2 cellular contexts compared by ENCODE assay signal in the genomic region with DNA sequence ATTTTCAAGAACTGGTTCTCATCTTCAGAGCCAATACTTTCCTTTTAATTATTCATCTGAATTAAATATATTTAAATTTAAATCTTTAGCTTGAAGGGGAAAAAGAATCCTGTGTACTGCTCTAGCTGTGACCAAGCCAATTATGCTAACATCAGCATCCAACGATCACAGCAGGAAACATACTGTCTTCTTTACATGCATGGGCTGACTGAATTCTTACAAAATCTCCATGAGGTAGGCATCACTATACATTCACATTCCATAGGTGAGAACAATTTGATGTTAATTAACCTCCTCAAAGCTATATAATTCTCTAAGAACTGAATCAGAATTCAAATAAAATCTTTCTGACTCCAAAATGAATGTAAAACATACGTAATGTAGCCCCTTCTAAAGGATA.
TF ChIP-seq lines count a peak whose summit lies in the region.

No MANE protein-coding gene starts in this region.

TF ChIP-seq in GM23338, 12 proteins besides CTCF, POLR2A, EP300 and RAD21 (continues in another document):
- TF ChIP-seq, protein P1, sequence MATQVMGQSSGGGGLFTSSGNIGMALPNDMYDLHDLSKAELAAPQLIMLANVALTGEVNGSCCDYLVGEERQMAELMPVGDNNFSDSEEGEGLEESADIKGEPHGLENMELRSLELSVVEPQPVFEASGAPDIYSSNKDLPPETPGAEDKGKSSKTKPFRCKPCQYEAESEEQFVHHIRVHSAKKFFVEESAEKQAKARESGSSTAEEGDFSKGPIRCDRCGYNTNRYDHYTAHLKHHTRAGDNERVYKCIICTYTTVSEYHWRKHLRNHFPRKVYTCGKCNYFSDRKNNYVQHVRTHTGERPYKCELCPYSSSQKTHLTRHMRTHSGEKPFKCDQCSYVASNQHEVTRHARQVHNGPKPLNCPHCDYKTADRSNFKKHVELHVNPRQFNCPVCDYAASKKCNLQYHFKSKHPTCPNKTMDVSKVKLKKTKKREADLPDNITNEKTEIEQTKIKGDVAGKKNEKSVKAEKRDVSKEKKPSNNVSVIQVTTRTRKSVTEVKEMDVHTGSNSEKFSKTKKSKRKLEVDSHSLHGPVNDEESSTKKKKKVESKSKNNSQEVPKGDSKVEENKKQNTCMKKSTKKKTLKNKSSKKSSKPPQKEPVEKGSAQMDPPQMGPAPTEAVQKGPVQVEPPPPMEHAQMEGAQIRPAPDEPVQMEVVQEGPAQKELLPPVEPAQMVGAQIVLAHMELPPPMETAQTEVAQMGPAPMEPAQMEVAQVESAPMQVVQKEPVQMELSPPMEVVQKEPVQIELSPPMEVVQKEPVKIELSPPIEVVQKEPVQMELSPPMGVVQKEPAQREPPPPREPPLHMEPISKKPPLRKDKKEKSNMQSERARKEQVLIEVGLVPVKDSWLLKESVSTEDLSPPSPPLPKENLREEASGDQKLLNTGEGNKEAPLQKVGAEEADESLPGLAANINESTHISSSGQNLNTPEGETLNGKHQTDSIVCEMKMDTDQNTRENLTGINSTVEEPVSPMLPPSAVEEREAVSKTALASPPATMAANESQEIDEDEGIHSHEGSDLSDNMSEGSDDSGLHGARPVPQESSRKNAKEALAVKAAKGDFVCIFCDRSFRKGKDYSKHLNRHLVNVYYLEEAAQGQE (IDR thresholded peaks at IDR 0.05; ENCODE audit: unreplicated experiment), result no peak
- TF ChIP-seq NANOG (IDR thresholded peaks at IDR 0.05; ENCODE audit: borderline replicate concordance), result peak; percentile 77; the same call in 1 of the 2 replicates
- TF ChIP-seq POLR2AphosphoS5 (IDR thresholded peaks at IDR 0.05; ENCODE audit: low read depth), result peak; percentile 25; the same call in 1 of the 2 replicates
- TF ChIP-seq STAT1 (IDR thresholded peaks at IDR 0.05; ENCODE audit: unreplicated experiment), result no peak
- TF ChIP-seq, protein P2, sequence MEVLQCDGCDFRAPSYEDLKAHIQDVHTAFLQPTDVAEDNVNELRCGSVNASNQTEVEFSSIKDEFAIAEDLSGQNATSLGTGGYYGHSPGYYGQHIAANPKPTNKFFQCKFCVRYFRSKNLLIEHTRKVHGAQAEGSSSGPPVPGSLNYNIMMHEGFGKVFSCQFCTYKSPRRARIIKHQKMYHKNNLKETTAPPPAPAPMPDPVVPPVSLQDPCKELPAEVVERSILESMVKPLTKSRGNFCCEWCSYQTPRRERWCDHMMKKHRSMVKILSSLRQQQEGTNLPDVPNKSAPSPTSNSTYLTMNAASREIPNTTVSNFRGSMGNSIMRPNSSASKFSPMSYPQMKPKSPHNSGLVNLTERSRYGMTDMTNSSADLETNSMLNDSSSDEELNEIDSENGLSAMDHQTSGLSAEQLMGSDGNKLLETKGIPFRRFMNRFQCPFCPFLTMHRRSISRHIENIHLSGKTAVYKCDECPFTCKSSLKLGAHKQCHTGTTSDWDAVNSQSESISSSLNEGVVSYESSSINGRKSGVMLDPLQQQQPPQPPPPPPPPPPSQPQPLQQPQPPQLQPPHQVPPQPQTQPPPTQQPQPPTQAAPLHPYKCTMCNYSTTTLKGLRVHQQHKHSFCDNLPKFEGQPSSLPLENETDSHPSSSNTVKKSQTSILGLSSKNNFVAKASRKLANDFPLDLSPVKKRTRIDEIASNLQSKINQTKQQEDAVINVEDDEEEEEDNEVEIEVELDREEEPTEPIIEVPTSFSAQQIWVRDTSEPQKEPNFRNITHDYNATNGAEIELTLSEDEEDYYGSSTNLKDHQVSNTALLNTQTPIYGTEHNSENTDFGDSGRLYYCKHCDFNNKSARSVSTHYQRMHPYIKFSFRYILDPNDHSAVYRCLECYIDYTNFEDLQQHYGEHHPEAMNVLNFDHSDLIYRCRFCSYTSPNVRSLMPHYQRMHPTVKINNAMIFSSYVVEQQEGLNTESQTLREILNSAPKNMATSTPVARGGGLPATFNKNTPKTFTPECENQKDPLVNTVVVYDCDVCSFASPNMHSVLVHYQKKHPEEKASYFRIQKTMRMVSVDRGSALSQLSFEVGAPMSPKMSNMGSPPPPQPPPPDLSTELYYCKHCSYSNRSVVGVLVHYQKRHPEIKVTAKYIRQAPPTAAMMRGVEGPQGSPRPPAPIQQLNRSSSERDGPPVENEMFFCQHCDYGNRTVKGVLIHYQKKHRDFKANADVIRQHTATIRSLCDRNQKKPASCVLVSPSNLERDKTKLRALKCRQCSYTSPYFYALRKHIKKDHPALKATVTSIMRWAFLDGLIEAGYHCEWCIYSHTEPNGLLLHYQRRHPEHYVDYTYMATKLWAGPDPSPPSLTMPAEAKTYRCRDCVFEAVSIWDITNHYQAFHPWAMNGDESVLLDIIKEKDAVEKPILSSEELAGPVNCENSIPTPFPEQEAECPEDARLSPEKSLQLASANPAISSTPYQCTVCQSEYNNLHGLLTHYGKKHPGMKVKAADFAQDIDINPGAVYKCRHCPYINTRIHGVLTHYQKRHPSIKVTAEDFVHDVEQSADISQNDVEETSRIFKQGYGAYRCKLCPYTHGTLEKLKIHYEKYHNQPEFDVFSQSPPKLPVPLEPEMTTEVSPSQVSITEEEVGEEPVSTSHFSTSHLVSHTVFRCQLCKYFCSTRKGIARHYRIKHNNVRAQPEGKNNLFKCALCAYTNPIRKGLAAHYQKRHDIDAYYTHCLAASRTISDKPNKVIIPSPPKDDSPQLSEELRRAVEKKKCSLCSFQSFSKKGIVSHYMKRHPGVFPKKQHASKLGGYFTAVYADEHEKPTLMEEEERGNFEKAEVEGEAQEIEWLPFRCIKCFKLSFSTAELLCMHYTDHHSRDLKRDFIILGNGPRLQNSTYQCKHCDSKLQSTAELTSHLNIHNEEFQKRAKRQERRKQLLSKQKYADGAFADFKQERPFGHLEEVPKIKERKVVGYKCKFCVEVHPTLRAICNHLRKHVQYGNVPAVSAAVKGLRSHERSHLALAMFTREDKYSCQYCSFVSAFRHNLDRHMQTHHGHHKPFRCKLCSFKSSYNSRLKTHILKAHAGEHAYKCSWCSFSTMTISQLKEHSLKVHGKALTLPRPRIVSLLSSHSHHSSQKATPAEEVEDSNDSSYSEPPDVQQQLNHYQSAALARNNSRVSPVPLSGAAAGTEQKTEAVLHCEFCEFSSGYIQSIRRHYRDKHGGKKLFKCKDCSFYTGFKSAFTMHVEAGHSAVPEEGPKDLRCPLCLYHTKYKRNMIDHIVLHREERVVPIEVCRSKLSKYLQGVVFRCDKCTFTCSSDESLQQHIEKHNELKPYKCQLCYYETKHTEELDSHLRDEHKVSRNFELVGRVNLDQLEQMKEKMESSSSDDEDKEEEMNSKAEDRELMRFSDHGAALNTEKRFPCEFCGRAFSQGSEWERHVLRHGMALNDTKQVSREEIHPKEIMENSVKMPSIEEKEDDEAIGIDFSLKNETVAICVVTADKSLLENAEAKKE (CRISPR knock-in tag; IDR thresholded peaks at IDR 0.05), result no peak
- no peak for TF ChIP-seq CREB1 (CRISPR knock-in tag; IDR thresholded peaks at IDR 0.05; ENCODE audit: low read depth)
- TF ChIP-seq ZNF331 (CRISPR knock-in tag; IDR thresholded peaks at IDR 0.05; ENCODE audit: low read depth), result no peak
- TF ChIP-seq ZNF114 (CRISPR knock-in tag; IDR thresholded peaks at IDR 0.05), result no peak
- TF ChIP-seq JUNB (IDR thresholded peaks at IDR 0.05; ENCODE audit: unreplicated experiment), result no peak
- TF ChIP-seq EZH2 (IDR thresholded peaks at IDR 0.05; ENCODE audit: low read depth, unreplicated experiment), result no peak
- no peak for TF ChIP-seq EZH2phosphoT487 (IDR thresholded peaks at IDR 0.05; ENCODE audit: unreplicated experiment)

TF ChIP-seq in WTC11, 78 proteins besides CTCF, POLR2A, EP300 and RAD21 (continued from another document and continues in another):
- TF ChIP-seq, protein P3, sequence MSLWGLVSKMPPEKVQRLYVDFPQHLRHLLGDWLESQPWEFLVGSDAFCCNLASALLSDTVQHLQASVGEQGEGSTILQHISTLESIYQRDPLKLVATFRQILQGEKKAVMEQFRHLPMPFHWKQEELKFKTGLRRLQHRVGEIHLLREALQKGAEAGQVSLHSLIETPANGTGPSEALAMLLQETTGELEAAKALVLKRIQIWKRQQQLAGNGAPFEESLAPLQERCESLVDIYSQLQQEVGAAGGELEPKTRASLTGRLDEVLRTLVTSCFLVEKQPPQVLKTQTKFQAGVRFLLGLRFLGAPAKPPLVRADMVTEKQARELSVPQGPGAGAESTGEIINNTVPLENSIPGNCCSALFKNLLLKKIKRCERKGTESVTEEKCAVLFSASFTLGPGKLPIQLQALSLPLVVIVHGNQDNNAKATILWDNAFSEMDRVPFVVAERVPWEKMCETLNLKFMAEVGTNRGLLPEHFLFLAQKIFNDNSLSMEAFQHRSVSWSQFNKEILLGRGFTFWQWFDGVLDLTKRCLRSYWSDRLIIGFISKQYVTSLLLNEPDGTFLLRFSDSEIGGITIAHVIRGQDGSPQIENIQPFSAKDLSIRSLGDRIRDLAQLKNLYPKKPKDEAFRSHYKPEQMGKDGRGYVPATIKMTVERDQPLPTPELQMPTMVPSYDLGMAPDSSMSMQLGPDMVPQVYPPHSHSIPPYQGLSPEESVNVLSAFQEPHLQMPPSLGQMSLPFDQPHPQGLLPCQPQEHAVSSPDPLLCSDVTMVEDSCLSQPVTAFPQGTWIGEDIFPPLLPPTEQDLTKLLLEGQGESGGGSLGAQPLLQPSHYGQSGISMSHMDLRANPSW (CRISPR knock-in tag; conservative IDR thresholded peaks at IDR 0.05; ENCODE audit: low read depth), result no peak
- no peak for TF ChIP-seq FOXK1 (CRISPR knock-in tag; IDR thresholded peaks at IDR 0.05)
- TF ChIP-seq, protein P4, sequence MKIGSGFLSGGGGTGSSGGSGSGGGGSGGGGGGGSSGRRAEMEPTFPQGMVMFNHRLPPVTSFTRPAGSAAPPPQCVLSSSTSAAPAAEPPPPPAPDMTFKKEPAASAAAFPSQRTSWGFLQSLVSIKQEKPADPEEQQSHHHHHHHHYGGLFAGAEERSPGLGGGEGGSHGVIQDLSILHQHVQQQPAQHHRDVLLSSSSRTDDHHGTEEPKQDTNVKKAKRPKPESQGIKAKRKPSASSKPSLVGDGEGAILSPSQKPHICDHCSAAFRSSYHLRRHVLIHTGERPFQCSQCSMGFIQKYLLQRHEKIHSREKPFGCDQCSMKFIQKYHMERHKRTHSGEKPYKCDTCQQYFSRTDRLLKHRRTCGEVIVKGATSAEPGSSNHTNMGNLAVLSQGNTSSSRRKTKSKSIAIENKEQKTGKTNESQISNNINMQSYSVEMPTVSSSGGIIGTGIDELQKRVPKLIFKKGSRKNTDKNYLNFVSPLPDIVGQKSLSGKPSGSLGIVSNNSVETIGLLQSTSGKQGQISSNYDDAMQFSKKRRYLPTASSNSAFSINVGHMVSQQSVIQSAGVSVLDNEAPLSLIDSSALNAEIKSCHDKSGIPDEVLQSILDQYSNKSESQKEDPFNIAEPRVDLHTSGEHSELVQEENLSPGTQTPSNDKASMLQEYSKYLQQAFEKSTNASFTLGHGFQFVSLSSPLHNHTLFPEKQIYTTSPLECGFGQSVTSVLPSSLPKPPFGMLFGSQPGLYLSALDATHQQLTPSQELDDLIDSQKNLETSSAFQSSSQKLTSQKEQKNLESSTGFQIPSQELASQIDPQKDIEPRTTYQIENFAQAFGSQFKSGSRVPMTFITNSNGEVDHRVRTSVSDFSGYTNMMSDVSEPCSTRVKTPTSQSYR (CRISPR knock-in tag; IDR thresholded peaks at IDR 0.05), result no peak
- TF ChIP-seq, protein P5, sequence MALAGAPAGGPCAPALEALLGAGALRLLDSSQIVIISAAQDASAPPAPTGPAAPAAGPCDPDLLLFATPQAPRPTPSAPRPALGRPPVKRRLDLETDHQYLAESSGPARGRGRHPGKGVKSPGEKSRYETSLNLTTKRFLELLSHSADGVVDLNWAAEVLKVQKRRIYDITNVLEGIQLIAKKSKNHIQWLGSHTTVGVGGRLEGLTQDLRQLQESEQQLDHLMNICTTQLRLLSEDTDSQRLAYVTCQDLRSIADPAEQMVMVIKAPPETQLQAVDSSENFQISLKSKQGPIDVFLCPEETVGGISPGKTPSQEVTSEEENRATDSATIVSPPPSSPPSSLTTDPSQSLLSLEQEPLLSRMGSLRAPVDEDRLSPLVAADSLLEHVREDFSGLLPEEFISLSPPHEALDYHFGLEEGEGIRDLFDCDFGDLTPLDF (CRISPR knock-in tag; IDR thresholded peaks at IDR 0.05), result no peak
- no peak for TF ChIP-seq ESRRA (CRISPR knock-in tag; IDR thresholded peaks at IDR 0.05; ENCODE audit: borderline replicate concordance)
- no peak for TF ChIP-seq FOXJ3 (CRISPR knock-in tag; IDR thresholded peaks at IDR 0.05; ENCODE audit: borderline replicate concordance)
- no peak for TF ChIP-seq ZNF219 (CRISPR knock-in tag; IDR thresholded peaks at IDR 0.05; ENCODE audit: borderline replicate concordance)
- TF ChIP-seq TCF7 (CRISPR knock-in tag; IDR thresholded peaks at IDR 0.05; ENCODE audit: low read depth), result no peak
- no peak for TF ChIP-seq ZNF396 (CRISPR knock-in tag; IDR thresholded peaks at IDR 0.05; ENCODE audit: borderline replicate concordance)
- TF ChIP-seq, protein P6, sequence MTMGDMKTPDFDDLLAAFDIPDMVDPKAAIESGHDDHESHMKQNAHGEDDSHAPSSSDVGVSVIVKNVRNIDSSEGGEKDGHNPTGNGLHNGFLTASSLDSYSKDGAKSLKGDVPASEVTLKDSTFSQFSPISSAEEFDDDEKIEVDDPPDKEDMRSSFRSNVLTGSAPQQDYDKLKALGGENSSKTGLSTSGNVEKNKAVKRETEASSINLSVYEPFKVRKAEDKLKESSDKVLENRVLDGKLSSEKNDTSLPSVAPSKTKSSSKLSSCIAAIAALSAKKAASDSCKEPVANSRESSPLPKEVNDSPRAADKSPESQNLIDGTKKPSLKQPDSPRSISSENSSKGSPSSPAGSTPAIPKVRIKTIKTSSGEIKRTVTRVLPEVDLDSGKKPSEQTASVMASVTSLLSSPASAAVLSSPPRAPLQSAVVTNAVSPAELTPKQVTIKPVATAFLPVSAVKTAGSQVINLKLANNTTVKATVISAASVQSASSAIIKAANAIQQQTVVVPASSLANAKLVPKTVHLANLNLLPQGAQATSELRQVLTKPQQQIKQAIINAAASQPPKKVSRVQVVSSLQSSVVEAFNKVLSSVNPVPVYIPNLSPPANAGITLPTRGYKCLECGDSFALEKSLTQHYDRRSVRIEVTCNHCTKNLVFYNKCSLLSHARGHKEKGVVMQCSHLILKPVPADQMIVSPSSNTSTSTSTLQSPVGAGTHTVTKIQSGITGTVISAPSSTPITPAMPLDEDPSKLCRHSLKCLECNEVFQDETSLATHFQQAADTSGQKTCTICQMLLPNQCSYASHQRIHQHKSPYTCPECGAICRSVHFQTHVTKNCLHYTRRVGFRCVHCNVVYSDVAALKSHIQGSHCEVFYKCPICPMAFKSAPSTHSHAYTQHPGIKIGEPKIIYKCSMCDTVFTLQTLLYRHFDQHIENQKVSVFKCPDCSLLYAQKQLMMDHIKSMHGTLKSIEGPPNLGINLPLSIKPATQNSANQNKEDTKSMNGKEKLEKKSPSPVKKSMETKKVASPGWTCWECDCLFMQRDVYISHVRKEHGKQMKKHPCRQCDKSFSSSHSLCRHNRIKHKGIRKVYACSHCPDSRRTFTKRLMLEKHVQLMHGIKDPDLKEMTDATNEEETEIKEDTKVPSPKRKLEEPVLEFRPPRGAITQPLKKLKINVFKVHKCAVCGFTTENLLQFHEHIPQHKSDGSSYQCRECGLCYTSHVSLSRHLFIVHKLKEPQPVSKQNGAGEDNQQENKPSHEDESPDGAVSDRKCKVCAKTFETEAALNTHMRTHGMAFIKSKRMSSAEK (CRISPR knock-in tag; IDR thresholded peaks at IDR 0.05; ENCODE audit: borderline replicate concordance), result no peak
- TF ChIP-seq ZNF671 (CRISPR knock-in tag; IDR thresholded peaks at IDR 0.05), result no peak; the same call in 1 of the 2 replicates
- no peak for TF ChIP-seq CREB1 (CRISPR knock-in tag; IDR thresholded peaks at IDR 0.05)
- TF ChIP-seq TEAD4 (CRISPR knock-in tag; IDR thresholded peaks at IDR 0.05), result no peak
